ENCODE assay signal across 17 cellular contexts in genomic region chr19:2922987-2923386, GRCh38. TPM values are rescaled to one million over a fixed set of nuclear protein-coding genes. Genes with fewer than 3 reads are reported as not detected.
DNase-seq lines count a peak whose midpoint lies in the region; ATAC-seq, FAIRE-seq and TF ChIP-seq lines count a peak whose summit lies in the region.
"Had no signal": no experiment of that assay in that cellular context is flagged by ENCODE, and none has a peak within 500 bp of the region (broad histone marks: within the 10 kb centered on the region; RNA-seq: fewer than 3 reads in every experiment).

No MANE protein-coding gene starts in this region.

- H3K79me2 ChIP-seq in K562 (ENCODE audit: control insufficient read depth, insufficient read depth, low read length) = no peaks in the 10 kb centered on the region

- H3K4me2 ChIP-seq in K562 (ENCODE audit: insufficient read depth, low read length) = no peak overlapping the region

- TF ChIP-seq CTCF in K562 (IDR thresholded peaks at IDR 0.05 in 2 of 3, conservative IDR thresholded peaks at IDR 0.05 in 1 of 3; ENCODE audit: insufficient read depth in 2 of 3, low read depth in 1 of 3, low read length in 3 of 3) (peak in 1 of 3 experiments; percentile 17; a peak in 1 of 6 replicates), type B pancreatic cell (conservative IDR thresholded peaks at IDR 0.05) (peak; percentile 16)

- CTCF ChIA-PET in K562 (lab: Yijun Ruan, JAX; ENCODE audit: low intra/inter-chr PET ratio) = no interaction called here
- CTCF ChIA-PET in activated naive CD4-positive, alpha-beta T cell treated with anti-CD3 and anti-CD28 coated beads for 36 hours (lab: Charles Lee) = interaction anchor here (1.0 to 1.4 kb wide), 2 partner anchors 28 to 36 kb away, joined by 3 to 6 read pairs; no protein-coding TSS in a partner anchor

- H3K27ac ChIP-seq in K562 (ENCODE audit: extremely low read depth, low read depth, low read length) = no peak overlapping the region
- H3K27ac ChIP-seq: gastrocnemius medialis had no signal

- no peak overlapping the region for H3K4me3 Mint-ChIP-seq in type B pancreatic cell
- no peak overlapping the region for H3K4me3 Mint-ChIP-seq in activated naive CD4-positive, alpha-beta T cell treated with anti-CD3 and anti-CD28 coated beads for 36 hours
- H3K4me3 Mint-ChIP-seq: activated CD8-positive, alpha-beta memory T cell treated with anti-CD3 and anti-CD28 coated beads, Interleukin-2, amount 10 ng/mL, durations not matched to agents 7 days and 5 days; activated naive CD8-positive, alpha-beta T cell treated with anti-CD3 and anti-CD28 coated beads for 36 hours had no signal

- POLR2A ChIA-PET in K562 (lab: Yijun Ruan, JAX) = interaction anchor here (0.6 to 0.7 kb wide), 2 partner anchors 46 to 1534 kb away, joined by 3 read pairs; no protein-coding TSS in a partner anchor

- no peak for TF ChIP-seq RAD21 in K562 (CRISPR knock-in tag; conservative IDR thresholded peaks at IDR 0.05 in 1 of 2, IDR thresholded peaks at IDR 0.05 in 1 of 2)

- peak; percentile 88 for ATAC-seq in K562
- ATAC-seq: activated CD8-positive, alpha-beta memory T cell treated with anti-CD3 and anti-CD28 coated beads, Interleukin-2, amount 10 ng/mL, durations not matched to agents 7 days and 5 days had no signal

- H3K4me1 ChIP-seq in K562 (replicated peaks in 1 of 2; ENCODE audit: control insufficient read depth in 2 of 2, insufficient read depth in 2 of 2, low read length in 2 of 2) = no peaks in the 10 kb centered on the region; a peak in 1 of 5 replicates
- H3K4me1 ChIP-seq: gastrocnemius medialis had no signal

- no peak overlapping the region for H2AFZ ChIP-seq in K562 (ENCODE audit: low read depth, low read length)

- H3K27me3 ChIP-seq in K562 (ENCODE audit: control insufficient read depth in 2 of 2, insufficient read depth in 2 of 2, low read length in 2 of 2) = no peaks in the 10 kb centered on the region
- H3K27me3 ChIP-seq: gastrocnemius medialis had no signal

- no peak overlapping the region for H3K9ac ChIP-seq in K562 (ENCODE audit: insufficient read depth in 1 of 2, low read depth in 2 of 2, low read length in 2 of 2)

- peaks cover 3% of the 10 kb centered on the region for H3K9me3 ChIP-seq in K562 (replicated peaks; ENCODE audit: control insufficient read depth, insufficient read depth, low read depth, low read length)
- H3K9me3 ChIP-seq: gastrocnemius medialis had no signal

- H3K27ac Mint-ChIP-seq in type B pancreatic cell = no peak overlapping the region
- no peak overlapping the region for H3K27ac Mint-ChIP-seq in activated naive CD4-positive, alpha-beta T cell treated with anti-CD3 and anti-CD28 coated beads for 36 hours
- H3K27ac Mint-ChIP-seq: activated CD8-positive, alpha-beta memory T cell treated with anti-CD3 and anti-CD28 coated beads, Interleukin-2, amount 10 ng/mL, durations not matched to agents 7 days and 5 days; activated naive CD8-positive, alpha-beta T cell treated with anti-CD3 and anti-CD28 coated beads for 36 hours had no signal

- no peaks in the 10 kb centered on the region for H4K20me1 ChIP-seq in K562 (replicated peaks; ENCODE audit: control insufficient read depth, insufficient read depth, low read length)

- H3K4me3 ChIP-seq in K562 = no peak overlapping the region
- H3K4me3 ChIP-seq: gastrocnemius medialis had no signal

- FAIRE-seq in K562 (lab: Jason Lieb, UNC) = peak; percentile 23
- FAIRE-seq: TTC549, urothelium cell line had no signal

- TF ChIP-seq EP300 in K562 (IDR thresholded peaks at IDR 0.05; ENCODE audit: low read length) = no peak

- H3K9me3 Mint-ChIP-seq in type B pancreatic cell = peaks cover 2% of the 10 kb centered on the region
- peaks cover 2% of the 10 kb centered on the region for H3K9me3 Mint-ChIP-seq in activated naive CD4-positive, alpha-beta T cell treated with anti-CD3 and anti-CD28 coated beads for 36 hours

- BruUV-seq in K562 (replicated peaks; lab: Mats Ljungman, UMichigan) = no TSS peak

- in situ Hi-C loops in K562 (cut with MboI) = no loop called here
- in situ Hi-C loops in KBM-7 (cut with MboI; ENCODE audit: low pct_unique_long_range_greater_than_20kb, low sequenced_read_pairs) = no loop called here

- no peaks in the 10 kb centered on the region for H3K27me3 Mint-ChIP-seq in type B pancreatic cell
- no peaks in the 10 kb centered on the region for H3K27me3 Mint-ChIP-seq in activated naive CD4-positive, alpha-beta T cell treated with anti-CD3 and anti-CD28 coated beads for 36 hours (ENCODE audit: low read depth)
- H3K27me3 Mint-ChIP-seq: activated CD8-positive, alpha-beta memory T cell treated with anti-CD3 and anti-CD28 coated beads, Interleukin-2, amount 10 ng/mL, durations not matched to agents 7 days and 5 days; activated naive CD8-positive, alpha-beta T cell treated with anti-CD3 and anti-CD28 coated beads for 36 hours had no signal

- WGBS in K562 (ENCODE audit: insufficient coverage, low coverage, missing lambda C conversion rate) = 32% methylated on average over 5 of the region's 5 CpGs

- no peaks in the 10 kb centered on the region for H3K9me1 ChIP-seq in K562 (ENCODE audit: control insufficient read depth, insufficient read depth, low read length)

- H3K4me1 Mint-ChIP-seq in type B pancreatic cell (ENCODE audit: unreplicated experiment) = peaks cover 12% of the 10 kb centered on the region
- no peaks in the 10 kb centered on the region for H3K4me1 Mint-ChIP-seq in activated naive CD4-positive, alpha-beta T cell treated with anti-CD3 and anti-CD28 coated beads for 36 hours (ENCODE audit: low read depth)
- H3K4me1 Mint-ChIP-seq: activated CD8-positive, alpha-beta memory T cell treated with anti-CD3 and anti-CD28 coated beads, Interleukin-2, amount 10 ng/mL, durations not matched to agents 7 days and 5 days; activated naive CD8-positive, alpha-beta T cell treated with anti-CD3 and anti-CD28 coated beads for 36 hours had no signal

- peaks cover 11% of the 10 kb centered on the region for H3K36me3 ChIP-seq in K562 (ENCODE audit: control insufficient read depth, insufficient read depth, low read length)

- DNase-seq in NCI-H2171 treated with DMSO at 0.1 percent for 48 hours (lab: John Stamatoyannopoulos, UW) (peak; percentile 44), NCI-H2171 (lab: John Stamatoyannopoulos, UW) (no peak), K562 (ENCODE audit: extremely low read depth in 1 of 4, low spot score in 3 of 4) (peak in 3 of 4 experiments; percentile 29 to 41 (median 36)), islet precursor cell (peak; percentile 73), type B pancreatic cell (ENCODE audit: extremely low spot score, unreplicated experiment) (no peak), T-helper 1 cell (no peak), KBM-7 (no peak)
- no peak for DNase-seq in activated naive CD4-positive, alpha-beta T cell treated with anti-CD3 and anti-CD28 coated beads for 36 hours
- DNase-seq: activated CD8-positive, alpha-beta memory T cell treated with anti-CD3 and anti-CD28 coated beads, Interleukin-2, amount 10 ng/mL, durations not matched to agents 7 days and 5 days; activated naive CD8-positive, alpha-beta T cell treated with anti-CD3 and anti-CD28 coated beads for 36 hours; cortex of kidney; NCI-H226; nucleus accumbens; stimulated activated CD8-positive, alpha-beta memory T cell treated with anti-CD3 and anti-CD28 coated beads, Interleukin-4, amount 100 ng/mL, for 48 hours had no signal

- no peak for TF ChIP-seq POLR2A in K562 (conservative IDR thresholded peaks at IDR 0.05)

- H3K36me3 Mint-ChIP-seq in type B pancreatic cell = peaks cover 15% of the 10 kb centered on the region
- H3K36me3 Mint-ChIP-seq in activated naive CD4-positive, alpha-beta T cell treated with anti-CD3 and anti-CD28 coated beads for 36 hours (ENCODE audit: low read depth) = peaks cover 13% of the 10 kb centered on the region

- intact Hi-C loops in K562 (cut with micrococcal nuclease) = no loop called here
- intact Hi-C loops in activated naive CD4-positive, alpha-beta T cell treated with anti-CD3 and anti-CD28 coated beads for 36 hours (cut with micrococcal nuclease) = no loop called here

RNA-seq across cellular contexts. Expression of gene ZNF77, which starts 21.8 kb away (rescaled TPM):
- 62.3 and 82.9 TPM in 2 replicates for total RNA-seq in K562 (2011; cell fraction: chromatin; rRNA removed; ENCODE audit: low replicate concordance)
- 40.1 and 43.2 TPM in 2 replicates for total RNA-seq in K562 (2011; cell fraction: nucleolus; rRNA removed)
- total RNA-seq in K562 (2011; cell fraction: nucleoplasm; rRNA removed) = 32.5 and 41.6 TPM in 2 replicates
- total RNA-seq in K562 (2014; rRNA removed) = 6.5 and 8.6 TPM in 2 replicates
- total RNA-seq in K562 (2014; rRNA removed; fragmentation: Illumina TruSeq; extraction: Trizol) = 11.2 and 13.5 TPM in 2 replicates
- 10.2 and 11.2 TPM in 2 replicates for total RNA-seq in K562 (2015; rRNA removed; fragmentation: Illumina TruSeq; extraction: Trizol)
- total RNA-seq in K562 (2021) = 6.7 and 6.8 TPM in 2 replicates
- polyA plus RNA-seq in K562 (2011; rRNA removed) = 12.3 and 14.5 TPM in 2 replicates
- 4.5 and 6.9 TPM in 2 replicates for polyA plus RNA-seq in K562 (2011; cell fraction: cytosol; rRNA removed)
- polyA plus RNA-seq in K562 (2011; cell fraction: nucleus; rRNA removed) = 11.2 and 12.3 TPM in 2 replicates
- polyA plus RNA-seq in K562 (2012) = 5.9 and 14.5 TPM in 2 replicates
- 7.7 and 10.7 TPM in 2 replicates for polyA plus RNA-seq in K562 (2014; fragmentation: Illumina TruSeq; extraction: Trizol)
- polyA plus RNA-seq in K562 (2014; fragmentation: Nextera tagmentation; extraction: Ambion mirVana) = 1 to 10 TPM; 4.3 to 4.9 TPM
- polyA plus RNA-seq in K562 (2014; rRNA removed) = 8.1 and 8.2 TPM in 2 replicates
- polyA minus RNA-seq in K562 (2011; rRNA and poly(A)+ RNA removed) = 22.6 and 25.0 TPM in 2 replicates
- polyA minus RNA-seq in K562 (2011; cell fraction: cytosol; rRNA and poly(A)+ RNA removed) = 3.2 and 4.4 TPM in 2 replicates
- 5.4 and 7.1 TPM in 2 replicates for polyA minus RNA-seq in K562 (2011; cell fraction: nucleus; rRNA and poly(A)+ RNA removed)
- 4.0 and 5.8 TPM in 2 replicates for total RNA-seq in type B pancreatic cell (ENCODE audit: low replicate concordance)
- total RNA-seq in activated naive CD4-positive, alpha-beta T cell treated with anti-CD3 and anti-CD28 coated beads for 36 hours = 1 to 10 TPM; 3.7 to 3.9 TPM

RNA-seq across cellular contexts. Expression of gene ZNF57, which starts 22.3 kb away (rescaled TPM):
- 13.0 and 27.0 TPM in 2 replicates for total RNA-seq in K562 (2011; cell fraction: chromatin; rRNA removed; ENCODE audit: low replicate concordance)
- 9.3 and 12.1 TPM in 2 replicates for total RNA-seq in K562 (2011; cell fraction: nucleolus; rRNA removed)
- total RNA-seq in K562 (2011; cell fraction: nucleoplasm; rRNA removed) = 10.5 and 12.5 TPM in 2 replicates
- 7.3 and 8.5 TPM in 2 replicates for total RNA-seq in K562 (2014; rRNA removed)
- 13.4 and 13.5 TPM in 2 replicates for total RNA-seq in K562 (2014; rRNA removed; fragmentation: Illumina TruSeq; extraction: Trizol)
- 10.8 and 11.5 TPM in 2 replicates for total RNA-seq in K562 (2015; rRNA removed; fragmentation: Illumina TruSeq; extraction: Trizol)
- 7.7 and 7.8 TPM in 2 replicates for total RNA-seq in K562 (2021)
- polyA plus RNA-seq in K562 (2011; rRNA removed) = 10.8 and 12.8 TPM in 2 replicates
- polyA plus RNA-seq in K562 (2011; cell fraction: cytosol; rRNA removed) = 4.9 and 6.9 TPM in 2 replicates
- 10.0 and 11.7 TPM in 2 replicates for polyA plus RNA-seq in K562 (2011; cell fraction: nucleus; rRNA removed)
- 6.3 and 8.0 TPM in 2 replicates for polyA plus RNA-seq in K562 (2012)
- 9.6 and 11.9 TPM in 2 replicates for polyA plus RNA-seq in K562 (2014; fragmentation: Illumina TruSeq; extraction: Trizol)
- polyA plus RNA-seq in K562 (2014; fragmentation: Nextera tagmentation; extraction: Ambion mirVana) = 1 to 10 TPM; 3.9 to 6.2 TPM
- 7.0 and 7.7 TPM in 2 replicates for polyA plus RNA-seq in K562 (2014; rRNA removed)
- 18.7 and 20.8 TPM in 2 replicates for polyA minus RNA-seq in K562 (2011; rRNA and poly(A)+ RNA removed)
- polyA minus RNA-seq in K562 (2011; cell fraction: cytosol; rRNA and poly(A)+ RNA removed) = 4.1 and 6.6 TPM in 2 replicates
- 3.0 and 7.1 TPM in 2 replicates for polyA minus RNA-seq in K562 (2011; cell fraction: nucleus; rRNA and poly(A)+ RNA removed)
- 5.9 and 7.5 TPM in 2 replicates for total RNA-seq in type B pancreatic cell (ENCODE audit: low replicate concordance)
- total RNA-seq in activated naive CD4-positive, alpha-beta T cell treated with anti-CD3 and anti-CD28 coated beads for 36 hours = 1 to 10 TPM; 3.9 to 4.7 TPM

RNA-seq across cellular contexts. Expression of gene TLE6, which starts 54.4 kb away (rescaled TPM):
- 5.1 and 7.6 TPM in 2 replicates for total RNA-seq in K562 (2011; cell fraction: chromatin; rRNA removed; ENCODE audit: low replicate concordance)
- total RNA-seq in K562 (2011; cell fraction: nucleolus; rRNA removed) = 5.1 and 5.5 TPM in 2 replicates
- 2.7 and 4.5 TPM in 2 replicates for total RNA-seq in K562 (2011; cell fraction: nucleoplasm; rRNA removed)
- 3.3 and 6.1 TPM in 2 replicates for total RNA-seq in K562 (2014; rRNA removed)
- 1.1 and 1.2 TPM in 2 replicates for total RNA-seq in K562 (2014; rRNA removed; fragmentation: Illumina TruSeq; extraction: Trizol)
- 3.4 and 3.5 TPM in 2 replicates for total RNA-seq in K562 (2015; rRNA removed; fragmentation: Illumina TruSeq; extraction: Trizol)
- total RNA-seq in K562 (2021) = 1.8 TPM in 2 replicates
- polyA plus RNA-seq in K562 (2011; rRNA removed) = 3.3 and 3.5 TPM in 2 replicates
- 3.0 TPM in 2 replicates for polyA plus RNA-seq in K562 (2011; cell fraction: cytosol; rRNA removed)
- polyA plus RNA-seq in K562 (2011; cell fraction: nucleus; rRNA removed) = 6.5 and 7.6 TPM in 2 replicates
- 2.3 and 10.0 TPM in 2 replicates for polyA plus RNA-seq in K562 (2012)
- 1.8 and 3.1 TPM in 2 replicates for polyA plus RNA-seq in K562 (2014; fragmentation: Illumina TruSeq; extraction: Trizol)
- polyA plus RNA-seq in K562 (2014; fragmentation: Nextera tagmentation; extraction: Ambion mirVana) = 1 to 10 TPM; 1.2 to 1.5 TPM
- polyA plus RNA-seq in K562 (2014; rRNA removed) = 2.5 and 4.4 TPM in 2 replicates
- 0.70 and 0.78 TPM in 2 replicates for polyA minus RNA-seq in K562 (2011; rRNA and poly(A)+ RNA removed)
- 1.1 TPM in 1 of 2 replicates, not detected in the other for polyA minus RNA-seq in K562 (2011; cell fraction: cytosol; rRNA and poly(A)+ RNA removed)
- polyA minus RNA-seq in K562 (2011; cell fraction: nucleus; rRNA and poly(A)+ RNA removed) = 0.94 and 2.4 TPM in 2 replicates
- total RNA-seq in type B pancreatic cell (ENCODE audit: low replicate concordance) = 3.8 TPM in 2 replicates
- 1 to 10 TPM in 1 of 2 experiments, under 1 TPM in 1; 0.52 to 1.6 TPM for total RNA-seq in activated naive CD4-positive, alpha-beta T cell treated with anti-CD3 and anti-CD28 coated beads for 36 hours

RNA-seq across cellular contexts. Expression of gene ZNF556, which starts 55.9 kb away (rescaled TPM):
- not detected in 2 replicates for total RNA-seq in K562 (2011; cell fraction: chromatin; rRNA removed; ENCODE audit: low replicate concordance)
- total RNA-seq in K562 (2011; cell fraction: nucleolus; rRNA removed) = not detected in 2 replicates
- 0.08 TPM in 1 of 2 replicates, not detected in the other for total RNA-seq in K562 (2011; cell fraction: nucleoplasm; rRNA removed)
- total RNA-seq in K562 (2014; rRNA removed) = 0.12 and 0.36 TPM in 2 replicates
- total RNA-seq in K562 (2014; rRNA removed; fragmentation: Illumina TruSeq; extraction: Trizol) = 0.03 and 0.33 TPM in 2 replicates
- total RNA-seq in K562 (2015; rRNA removed; fragmentation: Illumina TruSeq; extraction: Trizol) = 0.11 TPM in 1 of 2 replicates, not detected in the other
- 0.11 TPM in 1 of 2 replicates, not detected in the other for total RNA-seq in K562 (2021)
- polyA plus RNA-seq in K562 (2011; rRNA removed) = not detected in 2 replicates
- not detected in 2 replicates for polyA plus RNA-seq in K562 (2011; cell fraction: cytosol; rRNA removed)
- polyA plus RNA-seq in K562 (2011; cell fraction: nucleus; rRNA removed) = not detected in 2 replicates
- polyA plus RNA-seq in K562 (2012) = 0.03 and 0.04 TPM in 2 replicates
- polyA plus RNA-seq in K562 (2014; fragmentation: Illumina TruSeq; extraction: Trizol) = 0.01 and 0.06 TPM in 2 replicates
- under 1 TPM; 0.01 to 0.10 TPM for polyA plus RNA-seq in K562 (2014; fragmentation: Nextera tagmentation; extraction: Ambion mirVana)
- polyA plus RNA-seq in K562 (2014; rRNA removed) = 0.08 and 0.09 TPM in 2 replicates
- polyA minus RNA-seq in K562 (2011; rRNA and poly(A)+ RNA removed) = 0.07 TPM in 1 of 2 replicates, not detected in the other
- polyA minus RNA-seq in K562 (2011; cell fraction: cytosol; rRNA and poly(A)+ RNA removed) = not detected in 2 replicates
- polyA minus RNA-seq in K562 (2011; cell fraction: nucleus; rRNA and poly(A)+ RNA removed) = not detected in 2 replicates
- total RNA-seq in type B pancreatic cell (ENCODE audit: low replicate concordance) = not detected in 2 replicates
- total RNA-seq in activated naive CD4-positive, alpha-beta T cell treated with anti-CD3 and anti-CD28 coated beads for 36 hours = not detected
- total RNA-seq: activated CD8-positive, alpha-beta memory T cell treated with anti-CD3 and anti-CD28 coated beads, Interleukin-2, amount 10 ng/mL, durations not matched to agents 7 days and 5 days; activated naive CD8-positive, alpha-beta T cell treated with anti-CD3 and anti-CD28 coated beads for 36 hours had no signal

Comparison
In these comparisons a context has a peak if more than half of its experiments do, and no peak if none do; other contexts are left out.
1. DNase-seq: peak in NCI-H2171 treated with DMSO at 0.1 percent for 48 hours (single experiment), K562 (3 of 4) and islet precursor cell (single experiment); none in NCI-H2171 (single experiment), type B pancreatic cell (single experiment), activated naive CD4-positive, alpha-beta T cell treated with anti-CD3 and anti-CD28 coated beads for 36 hours (single experiment), T-helper 1 cell (0 of 5) and KBM-7 (single experiment).